8 cellular contexts compared by ENCODE assay signal in genomic region chr11:44927174-44927661, GRCh38. TPM values are rescaled to one million over a fixed set of nuclear protein-coding genes. Genes with fewer than 3 reads are reported as not detected.
DNase-seq lines count a peak whose midpoint lies in the region; ATAC-seq and TF ChIP-seq lines count a peak whose summit lies in the region.

No MANE protein-coding gene starts in this region.

- no peaks in the 10 kb centered on the region for H3K9me3 ChIP-seq in SK-N-SH
- no peaks in the 10 kb centered on the region for H3K9me3 ChIP-seq in heart left ventricle

- POLR2A ChIA-PET in SK-N-SH (lab: Yijun Ruan, JAX): no interaction called here
- POLR2A ChIA-PET in activated naive CD8-positive, alpha-beta T cell treated with anti-CD3 and anti-CD28 coated beads, Interleukin-2, amount 10 ng/mL, durations not matched to agents 7 days and 5 days (lab: Charles Lee): interaction anchor here (1.1 to 1.7 kb wide), 3 partner anchors 19 to 178 kb away, joined by 3 to 11 read pairs (median 3); no protein-coding TSS in a partner anchor

- 17% methylated on average over 11 of the region's 16 CpGs for WGBS in SK-N-SH (ENCODE audit: low lambda C conversion rate)
- 30 to 50% (median 40%) methylated on average over 7 to 16 of the region's 16 CpGs for WGBS in heart left ventricle, 4 donors

- H3K79me2 ChIP-seq in SK-N-SH (ENCODE audit: insufficient read depth): no peaks in the 10 kb centered on the region

- H3K36me3 ChIP-seq in SK-N-SH (replicated peaks in 1 of 2; ENCODE audit: control insufficient read depth in 1 of 2, insufficient read depth in 2 of 2, low read length in 1 of 2): no peaks in the 10 kb centered on the region
- H3K36me3 ChIP-seq in heart left ventricle: peaks cover 0 to 42% (median 11%) of the 10 kb centered on the region in 9 donors

- TF ChIP-seq POLR2A in heart left ventricle (IDR thresholded peaks at IDR 0.05): no peak

- peak; percentile 68 for TF ChIP-seq RAD21 in SK-N-SH (IDR thresholded peaks at IDR 0.05; ENCODE audit: low read length)

- no peaks in the 10 kb centered on the region for H3K27me3 ChIP-seq in SK-N-SH (ENCODE audit: insufficient read depth)
- no peaks in the 10 kb centered on the region for H3K27me3 ChIP-seq in heart left ventricle

- DNase-seq in ELR (ENCODE audit: low read depth) (peak; percentile 75), M059J (ENCODE audit: low read depth) (peak; percentile 75), SK-N-SH (peak; percentile 82), heart left ventricle (peak in 4 of 5 donors; percentile 61 to 83 (median 64)), retina (peak; percentile 83)
- DNase-seq in activated naive CD8-positive, alpha-beta T cell treated with anti-CD3 and anti-CD28 coated beads, Interleukin-2, amount 10 ng/mL, durations not matched to agents 7 days and 5 days: peak; percentile 70

- H3K4me1 ChIP-seq in SK-N-SH (ENCODE audit: control insufficient read depth in 1 of 2, insufficient read depth in 2 of 2, low read depth in 1 of 2, low read length in 1 of 2): peaks cover 0 to 8% of the 10 kb centered on the region in 2 experiments; a peak in 1 of 4 replicates
- peaks cover 0 to 24% (median 9%) of the 10 kb centered on the region in 12 donors for H3K4me1 ChIP-seq in heart left ventricle

- peak overlapping the region in 1 of 2 experiments; percentile 21; a peak in 1 of 4 replicates for H3K4me3 ChIP-seq in SK-N-SH (ENCODE audit: low read depth in 2 of 2, low read length in 1 of 2)
- H3K4me3 ChIP-seq in heart left ventricle: no peak overlapping the region

- H3K9me3 Mint-ChIP-seq in activated naive CD8-positive, alpha-beta T cell treated with anti-CD3 and anti-CD28 coated beads, Interleukin-2, amount 10 ng/mL, durations not matched to agents 7 days and 5 days: no peaks in the 10 kb centered on the region

- H3K9me2 ChIP-seq in SK-N-SH: no peaks in the 10 kb centered on the region

- ATAC-seq in activated naive CD8-positive, alpha-beta T cell treated with anti-CD3 and anti-CD28 coated beads, Interleukin-2, amount 10 ng/mL, durations not matched to agents 7 days and 5 days (ENCODE audit: low read depth): peak; percentile 57
- peak; percentile 24 to 57 (median 40) for ATAC-seq in heart left ventricle
- no peak for ATAC-seq in HG03565 (IDR thresholded peaks at IDR 0.05; ENCODE audit: unreplicated experiment)
- ATAC-seq in HG03196 (IDR thresholded peaks at IDR 0.05; ENCODE audit: unreplicated experiment): no peak

- H3K4me3 Mint-ChIP-seq in activated naive CD8-positive, alpha-beta T cell treated with anti-CD3 and anti-CD28 coated beads, Interleukin-2, amount 10 ng/mL, durations not matched to agents 7 days and 5 days: no peak overlapping the region

- H3K4me1 Mint-ChIP-seq in activated naive CD8-positive, alpha-beta T cell treated with anti-CD3 and anti-CD28 coated beads, Interleukin-2, amount 10 ng/mL, durations not matched to agents 7 days and 5 days: peaks cover 2% of the 10 kb centered on the region

- intact Hi-C loops in heart left ventricle (cut with DNase I): loop anchor here in 2 of 10 donors (2.0 to 5.0 kb wide), 2 partner anchors 178 to 405 kb away; no protein-coding TSS in a partner anchor

- H3K27ac ChIP-seq in SK-N-SH (ENCODE audit: low read depth in 2 of 2, low read length in 1 of 2): no peak overlapping the region
- H3K27ac ChIP-seq in heart left ventricle: no peak overlapping the region

- no peaks in the 10 kb centered on the region for H3F3A ChIP-seq in SK-N-SH (replicated peaks; ENCODE audit: insufficient read depth)

- CTCF ChIA-PET in SK-N-SH (lab: Yijun Ruan, JAX): interaction anchor here (0.6 to 24.2 kb wide), 69 partner anchors 9 to 606 kb away, joined by 3 to 1245 read pairs (median 4); partner anchors contain the start of genes CD82 and TP53I11

- H3K4me2 ChIP-seq in SK-N-SH: no peak overlapping the region

- TF ChIP-seq CTCF in SK-N-SH (IDR thresholded peaks at IDR 0.05): peak; percentile 91
- TF ChIP-seq CTCF in heart left ventricle (IDR thresholded peaks at IDR 0.05): peak; percentile 77 to 91 (median 86)

- H4K20me1 ChIP-seq in SK-N-SH (ENCODE audit: insufficient read depth): no peaks in the 10 kb centered on the region

- H3K36me3 Mint-ChIP-seq in activated naive CD8-positive, alpha-beta T cell treated with anti-CD3 and anti-CD28 coated beads, Interleukin-2, amount 10 ng/mL, durations not matched to agents 7 days and 5 days: no peaks in the 10 kb centered on the region

- TF ChIP-seq EP300 in SK-N-SH (IDR thresholded peaks at IDR 0.05; ENCODE audit: borderline replicate concordance in 1 of 2, low read depth in 1 of 2, low read length in 1 of 2): no peak

- no peak overlapping the region for H3K27ac Mint-ChIP-seq in activated naive CD8-positive, alpha-beta T cell treated with anti-CD3 and anti-CD28 coated beads, Interleukin-2, amount 10 ng/mL, durations not matched to agents 7 days and 5 days

- no peaks in the 10 kb centered on the region for H3K27me3 Mint-ChIP-seq in activated naive CD8-positive, alpha-beta T cell treated with anti-CD3 and anti-CD28 coated beads, Interleukin-2, amount 10 ng/mL, durations not matched to agents 7 days and 5 days

- H2AFZ ChIP-seq in SK-N-SH (ENCODE audit: low read depth): no peak overlapping the region

- H3K9ac ChIP-seq in SK-N-SH: no peak overlapping the region

TF ChIP-seq in SK-N-SH, 30 proteins besides CTCF, POLR2A, EP300 and RAD21:
- TF ChIP-seq SMC3 (IDR thresholded peaks at IDR 0.05; ENCODE audit: low read depth, low read length) (peak; percentile 68), NRF1 (IDR thresholded peaks at IDR 0.05; ENCODE audit: low read depth, low read length) (no peak)

RNA-seq across cellular contexts. Expression of gene TP53I11, which starts 23.5 kb away (rescaled TPM):
- 52.0 and 64.2 TPM in 2 replicates for total RNA-seq in M059J (2014; rRNA removed; shearing (Covaris generic))
- polyA plus RNA-seq in SK-N-SH (2012; rRNA removed): 6.0 and 6.6 TPM in 2 replicates
- polyA plus RNA-seq in SK-N-SH (2012; cell fraction: cytosol; rRNA removed): 3.0 and 4.5 TPM in 2 replicates
- polyA plus RNA-seq in SK-N-SH (2012; cell fraction: nucleus; rRNA removed): 8.3 and 15.2 TPM in 2 replicates
- 10 to 100 TPM; 13.7 to 15.7 TPM for total RNA-seq in activated naive CD8-positive, alpha-beta T cell treated with anti-CD3 and anti-CD28 coated beads, Interleukin-2, amount 10 ng/mL, durations not matched to agents 7 days and 5 days
- 10 to 100 TPM; 24.0 to 75.0 (median 39.4) TPM for total RNA-seq in heart left ventricle
- 10 to 100 TPM; 34.9 to 91.3 TPM for polyA plus RNA-seq in heart left ventricle

Comparison
In these comparisons a context has a peak if more than half of its experiments do, and no peak if none do; other contexts are left out.
1. ATAC-seq: peak in activated naive CD8-positive, alpha-beta T cell treated with anti-CD3 and anti-CD28 coated beads, Interleukin-2, amount 10 ng/mL, durations not matched to agents 7 days and 5 days (single experiment) and heart left ventricle (4 of 4); none in HG03565 (single experiment) and HG03196 (single experiment).
2. Peak in every context shown above with its lines, with median percentiles within 50 percentile points of each other: DNase-seq.